In genomic region chr7:7569615-7570014, GRCh38 we compare ENCODE assay signal across 13 cellular contexts. TPM values are rescaled to one million over a fixed set of nuclear protein-coding genes. Genes with fewer than 3 reads are reported as not detected.
DNase-seq lines count a peak whose midpoint lies in the region; ATAC-seq and TF ChIP-seq lines count a peak whose summit lies in the region.
"Had no signal": no experiment of that assay in that cellular context is flagged by ENCODE, and none has a peak within 500 bp of the region (broad histone marks: within the 10 kb centered on the region; RNA-seq: fewer than 3 reads in every experiment).

No MANE protein-coding gene starts in this region.

- H3K27me3 Mint-ChIP-seq in stimulated activated naive CD8-positive, alpha-beta T cell treated with anti-CD3 and anti-CD28 coated beads, Interleukin-15, Interleukin-2, amounts not matched to agents 100 ng/mL and 50 ng/mL, for 24 hours = no peaks in the 10 kb centered on the region

- peaks cover 57% of the 10 kb centered on the region for H3K36me3 Mint-ChIP-seq in stimulated activated naive CD8-positive, alpha-beta T cell treated with anti-CD3 and anti-CD28 coated beads, Interleukin-15, Interleukin-2, amounts not matched to agents 100 ng/mL and 50 ng/mL, for 24 hours (ENCODE audit: low read depth)

- ATAC-seq in stimulated activated naive CD8-positive, alpha-beta T cell treated with anti-CD3 and anti-CD28 coated beads, Interleukin-15, Interleukin-2, amounts not matched to agents 100 U/mL and 50 U/mL, for 24 hours = no peak
- ATAC-seq in HG03565 (IDR thresholded peaks at IDR 0.05; ENCODE audit: unreplicated experiment) = peak; percentile 14
- ATAC-seq in Right ventricle myocardium inferior = no peak

- no peaks in the 10 kb centered on the region for H3K9me3 Mint-ChIP-seq in stimulated activated naive CD8-positive, alpha-beta T cell treated with anti-CD3 and anti-CD28 coated beads, Interleukin-15, Interleukin-2, amounts not matched to agents 100 ng/mL and 50 ng/mL, for 24 hours

- intact Hi-C loops in Right ventricle myocardium inferior (cut with DNase I) = loop anchor here (10.0 kb wide), 2 partner anchors 385 to 395 kb away; partner anchors contain the start of genes C1GALT1 and GLCCI1

- H3K4me1 Mint-ChIP-seq in stimulated activated naive CD8-positive, alpha-beta T cell treated with anti-CD3 and anti-CD28 coated beads, Interleukin-15, Interleukin-2, amounts not matched to agents 100 ng/mL and 50 ng/mL, for 24 hours (ENCODE audit: low read depth) = peaks cover 53% of the 10 kb centered on the region

- no peak overlapping the region for H3K4me3 ChIP-seq in epithelial cell of esophagus (ENCODE audit: low read length)
- H3K4me3 ChIP-seq: thyroid gland had no signal

- TF ChIP-seq CTCF in epithelial cell of esophagus (IDR thresholded peaks at IDR 0.05; ENCODE audit: insufficient read depth, low read depth, low read length, missing control alignments) = no peak

- peak overlapping the region; percentile 88 for H3K4me3 Mint-ChIP-seq in stimulated activated naive CD8-positive, alpha-beta T cell treated with anti-CD3 and anti-CD28 coated beads, Interleukin-15, Interleukin-2, amounts not matched to agents 100 ng/mL and 50 ng/mL, for 24 hours

- no peak for DNase-seq in stimulated activated naive CD8-positive, alpha-beta T cell treated with anti-CD3 and anti-CD28 coated beads, Interleukin-15, Interleukin-2, amounts not matched to agents 100 U/mL and 50 U/mL, for 24 hours
- DNase-seq in epithelial cell of esophagus (ENCODE audit: low read depth) = peak; percentile 29
- no peak for DNase-seq in NCI-H345 (lab: John Stamatoyannopoulos, UW)
- DNase-seq in Right ventricle myocardium inferior (ENCODE audit: missing footprints) = no peak
- no peak for DNase-seq in hippocampal formation (lab: John Stamatoyannopoulos, UW)
- no peak for DNase-seq in LoVo (ENCODE audit: low spot score)
- DNase-seq: H7, hypothalamus, NCI-H1105 treated with DMSO at 0.1 percent for 48 hours, posterior cingulate gyrus, thyroid gland had no signal

- peak overlapping the region; percentile 88 for H3K27ac Mint-ChIP-seq in stimulated activated naive CD8-positive, alpha-beta T cell treated with anti-CD3 and anti-CD28 coated beads, Interleukin-15, Interleukin-2, amounts not matched to agents 100 ng/mL and 50 ng/mL, for 24 hours

RNA-seq across cellular contexts. Expression of gene MIOS, which starts 2.9 kb away (rescaled TPM):
- total RNA-seq in Right ventricle myocardium inferior = 24.9 TPM

RNA-seq across cellular contexts. Expression of gene COL28A1, which starts 33.9 kb away (rescaled TPM):
- total RNA-seq in Right ventricle myocardium inferior = 5.6 TPM
